ENCODE assay signal across 1 cellular context in the genomic region with DNA sequence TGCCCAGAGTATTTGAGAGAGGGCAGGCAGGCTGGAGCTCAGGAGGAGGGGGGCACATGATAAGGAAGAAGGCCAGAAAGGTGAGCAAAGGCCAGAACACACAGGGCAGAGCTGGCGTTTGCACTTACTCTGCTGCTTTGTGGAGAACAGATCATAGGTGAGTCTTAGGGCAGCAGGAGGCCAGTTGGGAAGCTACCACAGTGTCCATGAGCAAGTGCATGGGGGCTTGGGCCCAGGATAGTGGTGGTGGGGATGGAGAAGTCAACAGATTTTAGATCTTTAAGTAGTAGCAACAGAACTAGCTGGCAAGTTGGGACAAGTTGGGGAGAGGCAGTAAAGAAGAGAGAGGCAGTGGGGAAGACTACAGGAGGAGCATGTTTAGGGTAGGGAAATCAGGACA.
TF ChIP-seq lines count a peak whose summit lies in the region.

No MANE protein-coding gene starts in this region.

TF ChIP-seq in HepG2, 621 proteins besides CTCF, POLR2A, EP300 and RAD21 (continues in another document):
- TF ChIP-seq ZFP82 (CRISPR knock-in tag; IDR thresholded peaks at IDR 0.05; ENCODE audit: borderline replicate concordance) (no peak), ZNF281 (CRISPR knock-in tag; IDR thresholded peaks at IDR 0.05; ENCODE audit: borderline replicate concordance) (no peak), UBTF (CRISPR knock-in tag; IDR thresholded peaks at IDR 0.05) (no peak), ZNF687 (CRISPR knock-in tag; IDR thresholded peaks at IDR 0.05) (peak; percentile 47), U2AF1 (optimal IDR thresholded peaks at IDR 0.05; ENCODE audit: low read depth, low read length) (no peak), E2F1 (CRISPR knock-in tag; IDR thresholded peaks at IDR 0.05) (no peak), ATF1 (CRISPR knock-in tag; IDR thresholded peaks at IDR 0.05) (no peak), LCORL (IDR thresholded peaks at IDR 0.05) (0 out of 2 replicates have a peak, but pooled peaks have one; percentile 10), LCORL (CRISPR knock-in tag; IDR thresholded peaks at IDR 0.05) (no peak), ZNF709 (CRISPR knock-in tag; IDR thresholded peaks at IDR 0.05) (0 out of 2 replicates have a peak, but pooled peaks have one; percentile 16), HNRNPLL (IDR thresholded peaks at IDR 0.05; ENCODE audit: low read depth, low read length, poor library complexity, severe bottlenecking) (no peak), YY1 (IDR thresholded peaks at IDR 0.05; ENCODE audit: insufficient read depth, insufficient replicate concordance, low read depth, low read length) (no peak), FOXA3 (CRISPR knock-in tag; IDR thresholded peaks at IDR 0.05) (no peak), NFE2L2 (IDR thresholded peaks at IDR 0.05; ENCODE audit: low read length) (no peak), HDAC1 (CRISPR knock-in tag; IDR thresholded peaks at IDR 0.05) (0 out of 2 replicates have a peak, but pooled peaks have one; percentile 19), ZNF792 (CRISPR knock-in tag; IDR thresholded peaks at IDR 0.05) (no peak), ZNF432 (CRISPR knock-in tag; IDR thresholded peaks at IDR 0.05; ENCODE audit: borderline replicate concordance) (no peak), ZNF761 (CRISPR knock-in tag; conservative IDR thresholded peaks at IDR 0.05) (0 out of 2 replicates have a peak, but pooled peaks have one; percentile 15), PHF20 (CRISPR knock-in tag; IDR thresholded peaks at IDR 0.05) (no peak), ZNF572 (CRISPR knock-in tag; IDR thresholded peaks at IDR 0.05) (0 out of 2 replicates have a peak, but pooled peaks have one; percentile 46), ZKSCAN5 (CRISPR knock-in tag; IDR thresholded peaks at IDR 0.05) (no peak), ZNF678 (CRISPR knock-in tag; IDR thresholded peaks at IDR 0.05) (no peak), ZNF234 (CRISPR knock-in tag; conservative IDR thresholded peaks at IDR 0.05) (no peak), ZNF841 (CRISPR knock-in tag; IDR thresholded peaks at IDR 0.05; ENCODE audit: borderline replicate concordance) (no peak), RBAK (CRISPR knock-in tag; IDR thresholded peaks at IDR 0.05) (no peak), GZF1 (CRISPR knock-in tag; IDR thresholded peaks at IDR 0.05) (no peak), ZNF644 (CRISPR knock-in tag; IDR thresholded peaks at IDR 0.05; ENCODE audit: low read depth) (no peak), SMARCE1 (IDR thresholded peaks at IDR 0.05; ENCODE audit: borderline replicate concordance) (no peak), PATZ1 (CRISPR knock-in tag; IDR thresholded peaks at IDR 0.05) (peak; percentile 44; the same call in 1 of the 2 replicates), MIXL1 (CRISPR knock-in tag; IDR thresholded peaks at IDR 0.05) (no peak), SP2 (CRISPR knock-in tag; IDR thresholded peaks at IDR 0.05) (no peak), ZSCAN29 (CRISPR knock-in tag; conservative IDR thresholded peaks at IDR 0.05) (no peak), TCF12 (IDR thresholded peaks at IDR 0.05) (no peak), TCF12 (CRISPR knock-in tag; IDR thresholded peaks at IDR 0.05) (no peak), FOXK1 (CRISPR knock-in tag; IDR thresholded peaks at IDR 0.05; ENCODE audit: borderline replicate concordance, low read depth) (no peak), RELA (CRISPR knock-in tag; IDR thresholded peaks at IDR 0.05) (no peak), NFKB2 (CRISPR knock-in tag; IDR thresholded peaks at IDR 0.05; ENCODE audit: borderline replicate concordance) (no peak), JUND (CRISPR knock-in tag; IDR thresholded peaks at IDR 0.05) (no peak), HNF4G (IDR thresholded peaks at IDR 0.05; ENCODE audit: borderline replicate concordance, low read depth, low read length) (no peak), HNF4G (CRISPR knock-in tag; IDR thresholded peaks at IDR 0.05; ENCODE audit: borderline replicate concordance, low read depth) (no peak), ZMYM4 (CRISPR knock-in tag; IDR thresholded peaks at IDR 0.05) (peak; percentile 31; the same call in 1 of the 2 replicates), HDAC2 (CRISPR knock-in tag; IDR thresholded peaks at IDR 0.05) (no peak), ZNF431 (CRISPR knock-in tag; IDR thresholded peaks at IDR 0.05; ENCODE audit: borderline replicate concordance, low read depth) (no peak), ZNF329 (CRISPR knock-in tag; IDR thresholded peaks at IDR 0.05; ENCODE audit: low read depth) (no peak), POLR2AphosphoS2 (IDR thresholded peaks at IDR 0.05; ENCODE audit: low read depth, low read length) (no peak), MEIS1 (CRISPR knock-in tag; IDR thresholded peaks at IDR 0.05; ENCODE audit: borderline replicate concordance) (no peak), MTA1 (CRISPR knock-in tag; IDR thresholded peaks at IDR 0.05; ENCODE audit: borderline replicate concordance) (0 out of 2 replicates have a peak, but pooled peaks have one; percentile 24)
- TF ChIP-seq, protein P1, sequence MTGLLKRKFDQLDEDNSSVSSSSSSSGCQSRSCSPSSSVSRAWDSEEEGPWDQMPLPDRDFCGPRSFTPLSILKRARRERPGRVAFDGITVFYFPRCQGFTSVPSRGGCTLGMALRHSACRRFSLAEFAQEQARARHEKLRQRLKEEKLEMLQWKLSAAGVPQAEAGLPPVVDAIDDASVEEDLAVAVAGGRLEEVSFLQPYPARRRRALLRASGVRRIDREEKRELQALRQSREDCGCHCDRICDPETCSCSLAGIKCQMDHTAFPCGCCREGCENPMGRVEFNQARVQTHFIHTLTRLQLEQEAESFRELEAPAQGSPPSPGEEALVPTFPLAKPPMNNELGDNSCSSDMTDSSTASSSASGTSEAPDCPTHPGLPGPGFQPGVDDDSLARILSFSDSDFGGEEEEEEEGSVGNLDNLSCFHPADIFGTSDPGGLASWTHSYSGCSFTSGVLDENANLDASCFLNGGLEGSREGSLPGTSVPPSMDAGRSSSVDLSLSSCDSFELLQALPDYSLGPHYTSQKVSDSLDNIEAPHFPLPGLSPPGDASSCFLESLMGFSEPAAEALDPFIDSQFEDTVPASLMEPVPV (CRISPR knock-in tag; IDR thresholded peaks at IDR 0.05): no peak
- TF ChIP-seq, protein P2, sequence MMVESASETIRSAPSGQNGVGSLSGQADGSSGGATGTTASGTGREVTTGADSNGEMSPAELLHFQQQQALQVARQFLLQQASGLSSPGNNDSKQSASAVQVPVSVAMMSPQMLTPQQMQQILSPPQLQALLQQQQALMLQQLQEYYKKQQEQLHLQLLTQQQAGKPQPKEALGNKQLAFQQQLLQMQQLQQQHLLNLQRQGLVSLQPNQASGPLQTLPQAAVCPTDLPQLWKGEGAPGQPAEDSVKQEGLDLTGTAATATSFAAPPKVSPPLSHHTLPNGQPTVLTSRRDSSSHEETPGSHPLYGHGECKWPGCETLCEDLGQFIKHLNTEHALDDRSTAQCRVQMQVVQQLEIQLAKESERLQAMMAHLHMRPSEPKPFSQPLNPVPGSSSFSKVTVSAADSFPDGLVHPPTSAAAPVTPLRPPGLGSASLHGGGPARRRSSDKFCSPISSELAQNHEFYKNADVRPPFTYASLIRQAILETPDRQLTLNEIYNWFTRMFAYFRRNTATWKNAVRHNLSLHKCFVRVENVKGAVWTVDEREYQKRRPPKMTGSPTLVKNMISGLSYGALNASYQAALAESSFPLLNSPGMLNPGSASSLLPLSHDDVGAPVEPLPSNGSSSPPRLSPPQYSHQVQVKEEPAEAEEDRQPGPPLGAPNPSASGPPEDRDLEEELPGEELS (CRISPR knock-in tag; IDR thresholded peaks at IDR 0.05): peak; percentile 17; the same call in 1 of the 2 replicates
- TF ChIP-seq, protein P3, sequence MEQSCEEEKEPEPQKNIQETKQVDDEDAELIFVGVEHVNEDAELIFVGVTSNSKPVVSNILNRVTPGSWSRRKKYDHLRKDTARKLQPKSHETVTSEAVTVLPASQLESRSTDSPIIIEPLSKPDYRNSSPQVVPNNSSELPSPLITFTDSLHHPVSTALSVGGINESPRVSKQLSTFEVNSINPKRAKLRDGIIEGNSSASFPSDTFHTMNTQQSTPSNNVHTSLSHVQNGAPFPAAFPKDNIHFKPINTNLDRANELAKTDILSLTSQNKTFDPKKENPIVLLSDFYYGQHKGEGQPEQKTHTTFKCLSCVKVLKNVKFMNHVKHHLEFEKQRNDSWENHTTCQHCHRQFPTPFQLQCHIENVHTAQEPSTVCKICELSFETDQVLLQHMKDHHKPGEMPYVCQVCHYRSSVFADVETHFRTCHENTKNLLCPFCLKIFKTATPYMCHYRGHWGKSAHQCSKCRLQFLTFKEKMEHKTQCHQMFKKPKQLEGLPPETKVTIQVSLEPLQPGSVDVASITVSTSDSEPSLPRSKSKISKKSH (CRISPR knock-in tag; IDR thresholded peaks at IDR 0.05; ENCODE audit: borderline replicate concordance): no peak
